9 cellular contexts compared by ENCODE assay signal in genomic region chr11:63508009-63508408, GRCh38. TPM values are rescaled to one million over a fixed set of nuclear protein-coding genes. Genes with fewer than 3 reads are reported as not detected.
A peak's percentile ranks its signal among the peaks of the same experiment; 100 is the strongest.
DNase-seq lines count a peak whose midpoint lies in the region; ATAC-seq, FAIRE-seq and TF ChIP-seq lines count a peak whose summit lies in the region.
"Had no signal": no experiment of that assay in that cellular context is flagged by ENCODE, and none has a peak within 500 bp of the region (broad histone marks: within the 10 kb centered on the region; RNA-seq: fewer than 3 reads in every experiment).

No MANE protein-coding gene starts in this region.

- H2BK20ac ChIP-seq in IMR-90 (ENCODE audit: low read depth, low read length), result no peak overlapping the region

- H4K91ac ChIP-seq in IMR-90 (ENCODE audit: insufficient read depth, low read depth, low read length), result no peak overlapping the region

- H4K8ac ChIP-seq in IMR-90 (ENCODE audit: low read depth in 2 of 2, low read length in 2 of 2), result no peak overlapping the region

- H3K9ac ChIP-seq in IMR-90 (ENCODE audit: low read depth, low read length), result no peak overlapping the region

- H3K4me1 Mint-ChIP-seq in activated CD4-positive, alpha-beta memory T cell treated with anti-CD3 and anti-CD28 coated beads, Interleukin-2, amount 10 ng/mL, durations not matched to agents 7 days and 5 days, result peaks cover 2% of the 10 kb centered on the region

- CTCF ChIA-PET in IMR-90 (lab: Yijun Ruan, JAX), result interaction anchor here (0.6 kb wide), 1 partner anchor 15 kb away, joined by 3 read pairs; no protein-coding TSS in a partner anchor
- CTCF ChIA-PET in activated CD4-positive, alpha-beta memory T cell treated with anti-CD3 and anti-CD28 coated beads, Interleukin-2, amount 10 ng/mL, durations not matched to agents 7 days and 5 days (lab: Charles Lee), result interaction anchor here (2.9 kb wide), 1 partner anchor 29 kb away, joined by 8 read pairs; no protein-coding TSS in a partner anchor

- H2AK9ac ChIP-seq in IMR-90 (replicated peaks; ENCODE audit: low read depth, low read length, poor library complexity), result no peak overlapping the region

- no peak overlapping the region for H3K14ac ChIP-seq in IMR-90 (replicated peaks; ENCODE audit: low read depth, low read length)

- no peaks in the 10 kb centered on the region for H3K79me1 ChIP-seq in IMR-90 (ENCODE audit: low read depth in 1 of 2, low read length in 2 of 2)

- H2AFZ ChIP-seq in IMR-90 (replicated peaks; ENCODE audit: low read length, poor library complexity), result no peak overlapping the region

- POLR2A ChIA-PET in IMR-90 (lab: Charles Lee; ENCODE audit: unreplicated experiment), result no interaction called here
- POLR2A ChIA-PET in activated CD4-positive, alpha-beta memory T cell treated with anti-CD3 and anti-CD28 coated beads, Interleukin-2, amount 10 ng/mL, durations not matched to agents 7 days and 5 days (lab: Charles Lee), result interaction anchor here (0.9 kb wide), 1 partner anchor 56 kb away, joined by 3 read pairs; no protein-coding TSS in a partner anchor

- no peak overlapping the region for H3K4me3 Mint-ChIP-seq in activated CD4-positive, alpha-beta memory T cell treated with anti-CD3 and anti-CD28 coated beads, Interleukin-2, amount 10 ng/mL, durations not matched to agents 7 days and 5 days

- H2BK5ac ChIP-seq in IMR-90 (ENCODE audit: low read depth, low read length, poor library complexity, severe bottlenecking), result no peak overlapping the region

- no peaks in the 10 kb centered on the region for H3K9me3 Mint-ChIP-seq in activated CD4-positive, alpha-beta memory T cell treated with anti-CD3 and anti-CD28 coated beads, Interleukin-2, amount 10 ng/mL, durations not matched to agents 7 days and 5 days

- in situ Hi-C loops in IMR-90 (cut with MboI; ENCODE audit: low sequenced_read_pairs), result no loop called here

- DNase-seq in D721Med (ENCODE audit: insufficient read length, low spot score) (no peak), IMR-90 (no peak), NCI-H2171 treated with DMSO at 0.1 percent for 48 hours (lab: John Stamatoyannopoulos, UW) (no peak), uterus (no peak)
- DNase-seq in activated CD4-positive, alpha-beta memory T cell treated with anti-CD3 and anti-CD28 coated beads, Interleukin-2, amount 10 ng/mL, durations not matched to agents 7 days and 5 days, result peak; percentile 26

- no peak overlapping the region for H3K4ac ChIP-seq in IMR-90 (ENCODE audit: low read depth, low read length)

- dilution Hi-C loops in IMR-90 (cut with HindIII; ENCODE audit: low sequenced_read_pairs, unreplicated experiment), result no loop called here

- H3K4me3 ChIP-seq in IMR-90 (ENCODE audit: insufficient read depth, low read depth, low read length), result no peak overlapping the region
- H3K4me3 ChIP-seq in uterus, result no peak overlapping the region
- H3K4me3 ChIP-seq: thoracic aorta had no signal

- no peak overlapping the region for H3K18ac ChIP-seq in IMR-90 (ENCODE audit: low read depth, low read length)

- no peak overlapping the region for H2AK5ac ChIP-seq in IMR-90 (ENCODE audit: low read depth, low read length)

- intact Hi-C loops in IMR-90 (cut with micrococcal nuclease), result no loop called here
- intact Hi-C loops in uterus (cut with DNase I; ENCODE audit: low total_unique reads), result no loop called here

- no peak overlapping the region for H2BK15ac ChIP-seq in IMR-90 (ENCODE audit: low read depth, low read length)

- no peaks in the 10 kb centered on the region for H3K36me3 Mint-ChIP-seq in activated CD4-positive, alpha-beta memory T cell treated with anti-CD3 and anti-CD28 coated beads, Interleukin-2, amount 10 ng/mL, durations not matched to agents 7 days and 5 days (ENCODE audit: low read depth)

- H4K20me1 ChIP-seq in IMR-90 (ENCODE audit: insufficient read depth, low read length), result no peaks in the 10 kb centered on the region

- H3K27ac ChIP-seq in IMR-90 (ENCODE audit: insufficient read depth, low read length) (no peak overlapping the region), layer of hippocampus (ENCODE audit: low read depth, low read length) (peak overlapping the region; percentile 99), uterus (no peak overlapping the region)
- H3K27ac ChIP-seq: thoracic aorta had no signal

- ATAC-seq in IMR-90 (ENCODE audit: low read depth) (peak; percentile 44; the same call in 1 of the 2 replicates), GM19023 (IDR thresholded peaks at IDR 0.05; ENCODE audit: unreplicated experiment) (no peak), HG02840 (IDR thresholded peaks at IDR 0.05; ENCODE audit: low FRiP score, unreplicated experiment) (no peak)

- no peak overlapping the region for H3K56ac ChIP-seq in IMR-90 (ENCODE audit: extremely low read depth, insufficient read depth, low read length)

- TF ChIP-seq RAD21 in IMR-90 (IDR thresholded peaks at IDR 0.05; ENCODE audit: low read length), result no peak

- peaks cover 3% of the 10 kb centered on the region for H3K27me3 ChIP-seq in IMR-90 (ENCODE audit: control insufficient read depth, insufficient read depth, low read length)
- H3K27me3 ChIP-seq in layer of hippocampus (ENCODE audit: control insufficient read depth, insufficient read depth, low read length), result no peaks in the 10 kb centered on the region
- no peaks in the 10 kb centered on the region for H3K27me3 ChIP-seq in uterus

- H3K36me3 ChIP-seq in IMR-90 (ENCODE audit: control insufficient read depth, insufficient read depth, low read length) (no peaks in the 10 kb centered on the region), uterus (no peaks in the 10 kb centered on the region)
- H3K36me3 ChIP-seq: thoracic aorta had no signal

- H3K9me3 ChIP-seq in IMR-90 (ENCODE audit: control insufficient read depth, insufficient read depth, low read length) (no peaks in the 10 kb centered on the region), uterus (no peaks in the 10 kb centered on the region)
- H3K9me3 ChIP-seq: thoracic aorta had no signal

- no peak for FAIRE-seq in D721Med (lab: Jason Lieb, UNC)

- no peak overlapping the region for H3K4me2 ChIP-seq in IMR-90 (ENCODE audit: low read depth, low read length)

- no peaks in the 10 kb centered on the region for H3K9me1 ChIP-seq in IMR-90 (ENCODE audit: insufficient read depth, low read length)

- H3K27me3 Mint-ChIP-seq in activated CD4-positive, alpha-beta memory T cell treated with anti-CD3 and anti-CD28 coated beads, Interleukin-2, amount 10 ng/mL, durations not matched to agents 7 days and 5 days, result no peaks in the 10 kb centered on the region

- H4K5ac ChIP-seq in IMR-90 (ENCODE audit: low read depth, low read length), result no peak overlapping the region

- H2BK120ac ChIP-seq in IMR-90 (ENCODE audit: low read depth, low read length), result no peak overlapping the region

- no TSS peak for BruUV-seq in IMR-90 (replicated peaks; lab: Mats Ljungman, UMichigan)

- H3K4me1 ChIP-seq in IMR-90 (ENCODE audit: control insufficient read depth, insufficient read depth, low read length) (no peaks in the 10 kb centered on the region), uterus (no peaks in the 10 kb centered on the region)

- WGBS in IMR-90 (ENCODE audit: extremely low coverage in 2 of 2, insufficient read length in 1 of 2), 2 experiments, result no CpG with 5 or more reads among the region's 3 CpGs

- TF ChIP-seq POLR2A in IMR-90 (IDR thresholded peaks at IDR 0.05; ENCODE audit: low read depth, low read length) (no peak), uterus (IDR thresholded peaks at IDR 0.05) (no peak)

- TF ChIP-seq CTCF in D721Med (IDR thresholded peaks at IDR 0.05; ENCODE audit: insufficient read depth, missing control alignments) (peak; percentile 29), IMR-90 (conservative IDR thresholded peaks at IDR 0.05; ENCODE audit: low read depth, low read length) (no peak), uterus (IDR thresholded peaks at IDR 0.05) (no peak)

- no peak overlapping the region for H3K23ac ChIP-seq in IMR-90 (ENCODE audit: low read depth, low read length)

- H3K27ac Mint-ChIP-seq in activated CD4-positive, alpha-beta memory T cell treated with anti-CD3 and anti-CD28 coated beads, Interleukin-2, amount 10 ng/mL, durations not matched to agents 7 days and 5 days, result no peak overlapping the region

TF ChIP-seq in IMR-90, 13 proteins besides CTCF, POLR2A, EP300 and RAD21:
- no peak for TF ChIP-seq MAFK (IDR thresholded peaks at IDR 0.05; ENCODE audit: low read depth, low read length)

RNA-seq across cellular contexts. Expression of gene LGALS12, which starts 2.1 kb away (rescaled TPM):
- total RNA-seq in IMR-90 (2012; rRNA removed), result not detected in 2 replicates
- polyA plus RNA-seq in IMR-90 (2012; rRNA removed), result not detected in 2 replicates
- not detected in 2 replicates for polyA plus RNA-seq in IMR-90 (2012; cell fraction: cytosol; rRNA removed)
- not detected in 2 replicates for polyA plus RNA-seq in IMR-90 (2012; cell fraction: nucleus; rRNA removed; ENCODE audit: low replicate concordance)
- not detected for total RNA-seq in activated CD4-positive, alpha-beta memory T cell treated with anti-CD3 and anti-CD28 coated beads, Interleukin-2, amount 10 ng/mL, durations not matched to agents 7 days and 5 days
- total RNA-seq in uterus, result not detected

RNA-seq across cellular contexts. Expression of gene PLAAT5, which starts 17.0 kb away (rescaled TPM):
- total RNA-seq in IMR-90 (2012; rRNA removed) (not detected in 2 replicates), uterus (1 to 10 TPM in 2 of 4 donors, under 1 TPM in 1, not detected in 1; 0.29 to 4.2 (median 3.7) TPM)
- not detected in 2 replicates for polyA plus RNA-seq in IMR-90 (2012; rRNA removed)
- polyA plus RNA-seq in IMR-90 (2012; cell fraction: cytosol; rRNA removed), result not detected in 2 replicates
- not detected in 2 replicates for polyA plus RNA-seq in IMR-90 (2012; cell fraction: nucleus; rRNA removed; ENCODE audit: low replicate concordance)
- total RNA-seq in activated CD4-positive, alpha-beta memory T cell treated with anti-CD3 and anti-CD28 coated beads, Interleukin-2, amount 10 ng/mL, durations not matched to agents 7 days and 5 days, result not detected

RNA-seq across cellular contexts. Expression of gene PLAAT4, which starts 28.6 kb away (rescaled TPM):
- total RNA-seq in IMR-90 (2012; rRNA removed) (0.18 TPM in 1 of 2 replicates, not detected in the other), uterus (10 to 100 TPM in 3 of 4 donors, 1 to 10 TPM in 1; 3.6 to 30.3 (median 22.9) TPM)
- 0.17 and 0.34 TPM in 2 replicates for polyA plus RNA-seq in IMR-90 (2012; rRNA removed)
- polyA plus RNA-seq in IMR-90 (2012; cell fraction: cytosol; rRNA removed), result 1.3 and 1.4 TPM in 2 replicates
- 0.17 and 0.86 TPM in 2 replicates for polyA plus RNA-seq in IMR-90 (2012; cell fraction: nucleus; rRNA removed; ENCODE audit: low replicate concordance)
- total RNA-seq in activated CD4-positive, alpha-beta memory T cell treated with anti-CD3 and anti-CD28 coated beads, Interleukin-2, amount 10 ng/mL, durations not matched to agents 7 days and 5 days, result 100 to 1,000 TPM; 104 to 106 TPM

RNA-seq across cellular contexts. Expression of gene PLAAT2, which starts 55.2 kb away (rescaled TPM):
- total RNA-seq in IMR-90 (2012; rRNA removed) (not detected in 2 replicates), uterus (not detected)
- polyA plus RNA-seq in IMR-90 (2012; rRNA removed), result not detected in 2 replicates
- polyA plus RNA-seq in IMR-90 (2012; cell fraction: cytosol; rRNA removed), result not detected in 2 replicates
- polyA plus RNA-seq in IMR-90 (2012; cell fraction: nucleus; rRNA removed; ENCODE audit: low replicate concordance), result not detected in 2 replicates
- not detected for total RNA-seq in activated CD4-positive, alpha-beta memory T cell treated with anti-CD3 and anti-CD28 coated beads, Interleukin-2, amount 10 ng/mL, durations not matched to agents 7 days and 5 days
- total RNA-seq: thoracic aorta had no signal
